ENCODE assay signal across 1 cellular context in the genomic region with DNA sequence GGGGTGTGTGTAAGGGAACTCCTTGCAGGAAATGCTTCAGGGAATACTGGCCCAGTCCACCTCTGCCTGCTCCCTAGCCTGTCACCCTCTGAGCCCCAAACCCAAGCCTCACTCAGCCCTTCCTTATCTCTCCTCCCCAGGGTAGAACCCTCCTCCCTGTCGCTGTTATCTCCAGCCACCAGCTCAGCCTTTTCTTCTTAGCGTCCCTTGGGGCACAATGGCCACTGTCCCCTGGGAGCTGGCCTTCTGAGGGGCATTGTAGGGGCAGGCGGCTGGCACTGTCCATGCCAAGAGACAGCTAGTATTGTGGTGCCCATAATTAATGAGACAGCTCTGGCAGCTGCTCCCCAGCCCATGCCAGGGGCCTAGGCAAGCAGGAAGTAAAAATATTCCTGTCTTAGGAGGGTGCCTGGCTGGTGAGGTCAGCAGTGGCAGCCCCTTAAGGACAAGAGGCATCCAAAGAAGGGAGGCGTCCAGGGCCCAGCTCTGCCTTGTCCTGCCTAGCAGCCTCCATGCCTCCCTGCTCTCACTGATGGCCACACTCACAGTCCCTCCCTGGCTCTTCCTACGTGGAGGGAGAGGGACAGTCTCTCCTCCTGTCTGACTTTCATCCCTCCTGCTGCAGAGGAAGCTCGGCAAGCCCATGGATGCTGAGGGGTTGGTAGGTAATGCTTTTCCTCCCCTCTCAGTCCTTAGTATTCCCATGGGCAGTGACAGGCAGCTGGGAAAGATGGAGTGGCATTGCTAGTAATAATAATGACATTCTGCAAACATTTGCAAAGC.
TF ChIP-seq lines count a peak whose summit lies in the region.

No MANE protein-coding gene starts in this region.

TF ChIP-seq in WTC11, 78 proteins besides CTCF, POLR2A, EP300 and RAD21 (continued from another document):
- TF ChIP-seq, protein P1, sequence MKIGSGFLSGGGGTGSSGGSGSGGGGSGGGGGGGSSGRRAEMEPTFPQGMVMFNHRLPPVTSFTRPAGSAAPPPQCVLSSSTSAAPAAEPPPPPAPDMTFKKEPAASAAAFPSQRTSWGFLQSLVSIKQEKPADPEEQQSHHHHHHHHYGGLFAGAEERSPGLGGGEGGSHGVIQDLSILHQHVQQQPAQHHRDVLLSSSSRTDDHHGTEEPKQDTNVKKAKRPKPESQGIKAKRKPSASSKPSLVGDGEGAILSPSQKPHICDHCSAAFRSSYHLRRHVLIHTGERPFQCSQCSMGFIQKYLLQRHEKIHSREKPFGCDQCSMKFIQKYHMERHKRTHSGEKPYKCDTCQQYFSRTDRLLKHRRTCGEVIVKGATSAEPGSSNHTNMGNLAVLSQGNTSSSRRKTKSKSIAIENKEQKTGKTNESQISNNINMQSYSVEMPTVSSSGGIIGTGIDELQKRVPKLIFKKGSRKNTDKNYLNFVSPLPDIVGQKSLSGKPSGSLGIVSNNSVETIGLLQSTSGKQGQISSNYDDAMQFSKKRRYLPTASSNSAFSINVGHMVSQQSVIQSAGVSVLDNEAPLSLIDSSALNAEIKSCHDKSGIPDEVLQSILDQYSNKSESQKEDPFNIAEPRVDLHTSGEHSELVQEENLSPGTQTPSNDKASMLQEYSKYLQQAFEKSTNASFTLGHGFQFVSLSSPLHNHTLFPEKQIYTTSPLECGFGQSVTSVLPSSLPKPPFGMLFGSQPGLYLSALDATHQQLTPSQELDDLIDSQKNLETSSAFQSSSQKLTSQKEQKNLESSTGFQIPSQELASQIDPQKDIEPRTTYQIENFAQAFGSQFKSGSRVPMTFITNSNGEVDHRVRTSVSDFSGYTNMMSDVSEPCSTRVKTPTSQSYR (CRISPR knock-in tag; IDR thresholded peaks at IDR 0.05) = no peak
- TF ChIP-seq, protein P2, sequence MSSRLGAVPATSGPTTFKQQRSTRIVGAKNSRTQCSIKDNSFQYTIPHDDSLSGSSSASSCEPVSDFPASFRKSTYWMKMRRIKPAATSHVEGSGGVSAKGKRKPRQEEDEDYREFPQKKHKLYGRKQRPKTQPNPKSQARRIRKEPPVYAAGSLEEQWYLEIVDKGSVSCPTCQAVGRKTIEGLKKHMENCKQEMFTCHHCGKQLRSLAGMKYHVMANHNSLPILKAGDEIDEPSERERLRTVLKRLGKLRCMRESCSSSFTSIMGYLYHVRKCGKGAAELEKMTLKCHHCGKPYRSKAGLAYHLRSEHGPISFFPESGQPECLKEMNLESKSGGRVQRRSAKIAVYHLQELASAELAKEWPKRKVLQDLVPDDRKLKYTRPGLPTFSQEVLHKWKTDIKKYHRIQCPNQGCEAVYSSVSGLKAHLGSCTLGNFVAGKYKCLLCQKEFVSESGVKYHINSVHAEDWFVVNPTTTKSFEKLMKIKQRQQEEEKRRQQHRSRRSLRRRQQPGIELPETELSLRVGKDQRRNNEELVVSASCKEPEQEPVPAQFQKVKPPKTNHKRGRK (CRISPR knock-in tag; IDR thresholded peaks at IDR 0.05; ENCODE audit: borderline replicate concordance) = no peak
- no peak for TF ChIP-seq ETV6 (CRISPR knock-in tag; IDR thresholded peaks at IDR 0.05)
- TF ChIP-seq NR1H2 (CRISPR knock-in tag; IDR thresholded peaks at IDR 0.05) = no peak
- no peak for TF ChIP-seq ZNF317 (CRISPR knock-in tag; IDR thresholded peaks at IDR 0.05; ENCODE audit: borderline replicate concordance, low read depth)
- TF ChIP-seq FOXP1 (CRISPR knock-in tag; IDR thresholded peaks at IDR 0.05; ENCODE audit: borderline replicate concordance) = no peak
